In the genomic region with DNA sequence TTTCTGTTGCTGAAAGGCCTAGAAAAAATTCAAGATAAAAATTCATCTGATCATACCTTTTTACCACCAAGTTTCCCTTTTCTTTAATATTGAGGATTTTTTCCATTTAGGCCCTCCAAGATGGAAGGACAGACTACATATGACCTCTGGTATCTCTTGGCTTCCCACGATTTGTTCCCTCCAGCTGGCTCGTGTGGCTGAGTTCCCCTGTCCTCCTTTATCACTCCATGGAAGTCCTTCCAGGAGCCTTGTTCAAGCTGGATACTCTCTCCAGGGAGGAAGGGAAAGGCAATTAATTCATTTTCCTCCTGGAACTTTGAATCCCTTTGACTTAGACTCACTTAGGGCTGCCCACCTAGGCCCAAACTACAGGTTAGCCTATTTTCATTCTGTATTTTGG, we compare ENCODE assay signal across 34 cellular contexts.
"Had no signal": no experiment of that assay in that cellular context is flagged by ENCODE, and none has a peak within 500 bp of the region (broad histone marks: within the 10 kb centered on the region; RNA-seq: fewer than 3 reads in every experiment).

No MANE protein-coding gene starts in this region.

- H3K9me3 ChIP-seq: adrenal gland, body of pancreas, breast epithelium had no signal

- H3K27ac ChIP-seq: adrenal gland, body of pancreas, brain microvascular endothelial cell, breast epithelium, VCaP had no signal

- H3K4me3 ChIP-seq: adrenal gland, body of pancreas, breast epithelium had no signal

- H3K4me1 ChIP-seq: adrenal gland, body of pancreas, breast epithelium had no signal

- H3K36me3 ChIP-seq: adrenal gland, brain microvascular endothelial cell, breast epithelium had no signal

- DNase-seq: activated B cell treated with CpG ODN at 0.5 μM for 24 hours; activated CD4-positive, alpha-beta memory T cell treated with anti-CD3 and anti-CD28 coated beads for 36 hours; activated CD4-positive, alpha-beta T cell treated with anti-CD3 and anti-CD28 coated beads for 36 hours; activated CD4-positive, alpha-beta T cell treated with anti-CD3 and anti-CD28 coated beads for 48 hours; activated CD4-positive, alpha-beta T cell treated with anti-CD3 and anti-CD28 coated beads, Interleukin-2, amount 50 U/mL, for 1 hour; activated CD4-positive, alpha-beta T cell treated with anti-CD3 and anti-CD28 coated beads, Interleukin-2, amount 50 U/mL, for 4 hours; activated CD4-positive, CD25-positive, alpha-beta regulatory T cell treated with anti-CD3 and anti-CD28 coated beads, Interleukin-2, amount 50 U/mL, for 72 hours; activated CD8-positive, alpha-beta memory T cell treated with anti-CD3 and anti-CD28 coated beads, Interleukin-2, amount 50 U/mL, for 4 hours; activated CD8-positive, alpha-beta T cell treated with anti-CD3 and anti-CD28 coated beads for 36 hours; activated effector memory CD4-positive, alpha-beta T cell treated with anti-CD3 and anti-CD28 coated beads, Interleukin-2, amount 50 U/mL, for 16 hours; activated gamma-delta T cell treated with Interleukin-2 at 50 U/mL for 16 hours; activated naive CD4-positive, alpha-beta T cell; activated naive CD4-positive, alpha-beta T cell treated with anti-CD3 and anti-CD28 coated beads for 36 hours; activated naive CD4-positive, alpha-beta T cell treated with anti-CD3 and anti-CD28 coated beads, Interleukin-2, amount 50 U/mL, for 16 hours; activated naive CD8-positive, alpha-beta T cell treated with anti-CD3 and anti-CD28 coated beads for 36 hours; activated T-cell treated with anti-CD3 and anti-CD28 coated beads for 4 hours; activated T-cell treated with anti-CD3 and anti-CD28 coated beads, Interleukin-2, amount 50 U/mL, for 1 hour; activated T-cell treated with anti-CD3 and anti-CD28 coated beads, Interleukin-2, amount 50 U/mL, for 4 hours; activated T-cell treated with anti-CD3 and anti-CD28 coated beads, Interleukin-2, amount 50 U/mL, for 72 hours; adrenal gland; amniotic stem cell; aorta; body of pancreas; brain microvascular endothelial cell; central memory CD4-positive, alpha-beta T cell; T-helper 1 cell; T-helper 2 cell; T-helper 9 cell had no signal

- FAIRE-seq: astrocyte, TTC549 had no signal

- H3K27me3 ChIP-seq: adrenal gland, body of pancreas, brain microvascular endothelial cell, breast epithelium had no signal

- ATAC-seq: activated CD4-positive, alpha-beta T cell treated with anti-CD3 and anti-CD28 coated beads for 36 hours; activated CD8-positive, alpha-beta T cell treated with anti-CD3 and anti-CD28 coated beads for 36 hours; activated naive CD4-positive, alpha-beta T cell treated with anti-CD3 and anti-CD28 coated beads, Interleukin-2, amount 50 U/mL, for 72 hours; activated T-cell treated with anti-CD3 and anti-CD28 coated beads, Interleukin-2, amount 50 U/mL, for 4 hours; activated T-cell treated with anti-CD3 and anti-CD28 coated beads, Interleukin-2, amount 50 U/mL, for 72 hours; activated T-helper 17 cell treated with anti-CD3 and anti-CD28 coated beads, Interleukin-2, amount 50 U/mL, for 72 hours; body of pancreas had no signal
